In genomic region chr10:118571123-118571522, GRCh38 we compare ENCODE assay signal across 17 cellular contexts. TPM values are rescaled to one million over a fixed set of nuclear protein-coding genes. Genes with fewer than 3 reads are reported as not detected.
DNase-seq lines count a peak whose midpoint lies in the region; ATAC-seq and TF ChIP-seq lines count a peak whose summit lies in the region.
"Had no signal": no experiment of that assay in that cellular context is flagged by ENCODE, and none has a peak within 500 bp of the region (broad histone marks: within the 10 kb centered on the region; RNA-seq: fewer than 3 reads in every experiment).

No MANE protein-coding gene starts in this region.

- H3K4me1 ChIP-seq in heart right ventricle, result peaks cover 2 to 30% (median 8%) of the 10 kb centered on the region in 9 donors
- H3K4me1 ChIP-seq: foreskin keratinocyte, upper lobe of right lung had no signal

- H3K27ac ChIP-seq in heart right ventricle, result peak overlapping the region in 2 of 10 donors; percentile 11 to 21
- H3K27ac ChIP-seq: foreskin keratinocyte, upper lobe of right lung had no signal

- peak in 6 of 8 donors; percentile 36 to 89 (median 58) for ATAC-seq in heart right ventricle
- peak; percentile 89 for ATAC-seq in sciatic nerve
- ATAC-seq: activated CD4-positive, CD25-positive, alpha-beta regulatory T cell treated with anti-CD3 and anti-CD28 coated beads, Interleukin-2, amount 50 U/mL, for 24 hours; foreskin keratinocyte; naive thymus-derived CD8-positive, alpha-beta T cell; upper lobe of right lung had no signal

- TF ChIP-seq POLR2A in erythroblast (IDR thresholded peaks at IDR 0.05; ENCODE audit: low read length), result no peak

- H3K36me3 ChIP-seq in heart right ventricle, result no peaks in the 10 kb centered on the region
- H3K36me3 ChIP-seq: upper lobe of right lung had no signal

- 29 to 40% methylated on average over 3 of the region's 3 CpGs for WGBS in heart right ventricle, 2 donors

- no peak overlapping the region for H3K4me3 ChIP-seq in heart right ventricle
- H3K4me3 ChIP-seq: upper lobe of right lung had no signal

- intact Hi-C loops in heart right ventricle (cut with DNase I) (loop anchor here in 1 of 10 donors (2.0 kb wide), 1 partner anchor 150 kb away; no protein-coding TSS in a partner anchor), sciatic nerve (cut with DNase I) (no loop called here)

- DNase-seq in AG08395 (ENCODE audit: low spot score) (peak; percentile 40), anterior cingulate cortex (lab: John Stamatoyannopoulos, UW) (peak in 37 of 58 donors; percentile 24 to 85 (median 48)), heart right ventricle (no peak), sciatic nerve (ENCODE audit: low spot score) (no peak), erythroblast (lab: John Stamatoyannopoulos, UW) (no peak), COR-L47 (lab: John Stamatoyannopoulos, UW) (no peak), mesenteric fat pad (ENCODE audit: low spot score) (no peak), hepatic stellate cell (ENCODE audit: low spot score) (no peak)
- DNase-seq: foreskin keratinocyte; naive thymus-derived CD8-positive, alpha-beta T cell; NCI-H2029; NK-92 treated with Interleukin-12 subunit alpha and Interleukin-12 subunit beta, amount 100 ng/mL, for 24 hours; upper lobe of right lung had no signal

- no peak for TF ChIP-seq CTCF in heart right ventricle (IDR thresholded peaks at IDR 0.05)

- no peaks in the 10 kb centered on the region for H3K9me3 ChIP-seq in heart right ventricle
- H3K9me3 ChIP-seq: upper lobe of right lung had no signal

- H3K27me3 ChIP-seq in heart right ventricle, result peaks cover 0 to 14% (median 4%) of the 10 kb centered on the region in 7 donors
- H3K27me3 ChIP-seq: upper lobe of right lung had no signal

RNA-seq across cellular contexts. Expression of gene PRLHR, which starts 24.3 kb away (rescaled TPM):
- total RNA-seq in heart right ventricle, result not detected
- polyA plus RNA-seq in heart right ventricle, result not detected
- not detected for total RNA-seq in sciatic nerve
- not detected for total RNA-seq in mesenteric fat pad
- total RNA-seq: activated T-helper 2 cell treated with anti-CD3 and anti-CD28 coated beads, Interferon-gamma antibody, Interleukin-2, Interleukin-4, amounts not matched to agents 10 μg/mL and 5 μg/mL and 100 μg/mL, durations not matched to agents 14 hours and 24 hours and 36 hours; foreskin keratinocyte; kidney epithelial cell; naive thymus-derived CD8-positive, alpha-beta T cell; upper lobe of right lung had no signal
- polyA plus RNA-seq: AG04450; foreskin keratinocyte; naive thymus-derived CD8-positive, alpha-beta T cell had no signal

Comparison
In these comparisons a context has a peak if more than half of its experiments do, and no peak if none do; other contexts are left out.
1. DNase-seq: peak in AG08395 (single experiment) and anterior cingulate cortex (37 of 58); none in heart right ventricle (0 of 2), sciatic nerve (single experiment), erythroblast (0 of 2), COR-L47 (single experiment), mesenteric fat pad (single experiment) and hepatic stellate cell (single experiment).